9 cellular contexts compared by ENCODE assay signal in genomic region chr7:2037805-2038635, GRCh38.
DNase-seq lines count a peak whose midpoint lies in the region; ATAC-seq lines count a peak whose summit lies in the region.
"Had no signal": no experiment of that assay in that cellular context is flagged by ENCODE, and none has a peak within 500 bp of the region (broad histone marks: within the 10 kb centered on the region; RNA-seq: fewer than 3 reads in every experiment).

No MANE protein-coding gene starts in this region.

- H3K9me3 Mint-ChIP-seq in memory B cell: no peaks in the 10 kb centered on the region

- H3K4me1 ChIP-seq in aorta (ENCODE audit: control insufficient read depth in 1 of 2, insufficient read depth in 2 of 2, low read length in 2 of 2): no peaks in the 10 kb centered on the region

- no peaks in the 10 kb centered on the region for H3K27me3 ChIP-seq in aorta (ENCODE audit: control insufficient read depth in 1 of 2, insufficient read depth in 2 of 2, low read length in 1 of 2)

- peak overlapping the region; percentile 96 for H3K4me3 Mint-ChIP-seq in memory B cell

- H3K4me1 Mint-ChIP-seq in memory B cell: peaks cover 36% of the 10 kb centered on the region

- no peaks in the 10 kb centered on the region for H3K27me3 Mint-ChIP-seq in memory B cell

- ATAC-seq in memory B cell (ENCODE audit: low read depth): peak; percentile 85
- ATAC-seq in aorta (ENCODE audit: low FRiP score): peak; percentile 51
- no peak for ATAC-seq in HG02571 (IDR thresholded peaks at IDR 0.05; ENCODE audit: unreplicated experiment)

- peak overlapping the region; percentile 92 for H3K27ac Mint-ChIP-seq in memory B cell

- H3K36me3 Mint-ChIP-seq in memory B cell: peaks cover 10% of the 10 kb centered on the region

- WGBS in aorta, 2 donors: 22 to 25% methylated on average over 15 of the region's 15 CpGs

- H3K36me3 ChIP-seq in aorta (ENCODE audit: control insufficient read depth in 1 of 2, insufficient read depth in 2 of 2, low read length in 1 of 2): no peaks in the 10 kb centered on the region

- intact Hi-C loops in aorta (cut with DNase I): no loop called here

- H3K4me3 ChIP-seq in aorta (ENCODE audit: low read length in 2 of 2): no peak overlapping the region
- H3K4me3 ChIP-seq: SK-N-MC had no signal

- DNase-seq in stimulated activated CD4-positive, alpha-beta T cell treated with anti-CD3 and anti-CD28 coated beads, Interleukin-15, amount 100 ng/mL, for 24 hours: peak; percentile 15
- DNase-seq in stimulated activated CD4-positive, alpha-beta T cell treated with anti-CD3 and anti-CD28 coated beads, Interleukin-4, amount 100 ng/mL, for 24 hours: no peak
- peak; percentile 58 for DNase-seq in amniotic epithelial cell (ENCODE audit: low read depth)
- peak; percentile 44 to 49 for DNase-seq in memory B cell (ENCODE audit: low spot score in 2 of 2)
- peak; percentile 51 to 67 for DNase-seq in aorta
- no peak for DNase-seq in KG1 (lab: John Stamatoyannopoulos, UW)
- no peak for DNase-seq in SW480 (ENCODE audit: low spot score)

- H3K9me3 ChIP-seq in aorta (ENCODE audit: control insufficient read depth, low read length): no peaks in the 10 kb centered on the region

- no peak overlapping the region for H3K27ac ChIP-seq in aorta (ENCODE audit: low read depth in 1 of 2, low read length in 2 of 2)
- H3K27ac ChIP-seq: SK-N-MC had no signal

Comparison
In these comparisons a context has a peak if more than half of its experiments do, and no peak if none do; other contexts are left out.
1. DNase-seq: peak in stimulated activated CD4-positive, alpha-beta T cell treated with anti-CD3 and anti-CD28 coated beads, Interleukin-15, amount 100 ng/mL, for 24 hours (single experiment), amniotic epithelial cell (single experiment), memory B cell (2 of 2) and aorta (2 of 2); none in stimulated activated CD4-positive, alpha-beta T cell treated with anti-CD3 and anti-CD28 coated beads, Interleukin-4, amount 100 ng/mL, for 24 hours (single experiment), KG1 (single experiment) and SW480 (single experiment).